In genomic region chr13:99057310-99057975, GRCh38 we compare ENCODE assay signal across 14 cellular contexts.
DNase-seq lines count a peak whose midpoint lies in the region; ATAC-seq and TF ChIP-seq lines count a peak whose summit lies in the region.
"Had no signal": no experiment of that assay in that cellular context is flagged by ENCODE, and none has a peak within 500 bp of the region (broad histone marks: within the 10 kb centered on the region; RNA-seq: fewer than 3 reads in every experiment).

No MANE protein-coding gene starts in this region.

- no peak for TF ChIP-seq CTCF in fibroblast of the aortic adventitia (IDR thresholded peaks at IDR 0.05; ENCODE audit: insufficient read depth, low read length)

- H3K36me3 ChIP-seq in aorta (ENCODE audit: control insufficient read depth in 1 of 2, insufficient read depth in 2 of 2, low read length in 1 of 2): no peaks in the 10 kb centered on the region
- H3K36me3 ChIP-seq: SJSA1 had no signal

- H3K27ac ChIP-seq in aorta (ENCODE audit: low read depth in 1 of 2, low read length in 2 of 2): no peak overlapping the region
- H3K27ac ChIP-seq: SJSA1 had no signal

- peak; percentile 42 for DNase-seq in GM03348 (ENCODE audit: low spot score)
- DNase-seq in fibroblast of the aortic adventitia (ENCODE audit: low read depth): peak; percentile 67
- DNase-seq in renal cortical epithelial cell (ENCODE audit: low read depth): peak; percentile 62
- no peak for DNase-seq in GM19240 (ENCODE audit: insufficient read length, low spot score)
- no peak for DNase-seq in SKM-1 (lab: John Stamatoyannopoulos, UW; ENCODE audit: unreplicated experiment)
- no peak for DNase-seq in aorta
- DNase-seq: effector memory CD4-positive, alpha-beta T cell; NCI-H1417 treated with DMSO at 0.1 percent for 48 hours; NCI-H748 treated with DMSO at 0.1 percent for 48 hours; posterior cingulate gyrus had no signal

- H3K4me1 ChIP-seq in aorta (ENCODE audit: control insufficient read depth in 1 of 2, insufficient read depth in 2 of 2, low read length in 2 of 2): no peaks in the 10 kb centered on the region

- H3K9me3 ChIP-seq in aorta (ENCODE audit: control insufficient read depth, low read length): no peaks in the 10 kb centered on the region
- H3K9me3 ChIP-seq: SJSA1 had no signal

- H3K27me3 ChIP-seq in aorta (ENCODE audit: control insufficient read depth in 1 of 2, insufficient read depth in 2 of 2, low read length in 1 of 2): no peaks in the 10 kb centered on the region
- H3K27me3 ChIP-seq: SJSA1 had no signal

- intact Hi-C loops in aorta (cut with DNase I): no loop called here

- no peak for ATAC-seq in SK-N-SH treated with all-trans-retinoic acid at 6 μM for 48 hours
- ATAC-seq in GM21723 (IDR thresholded peaks at IDR 0.05; ENCODE audit: unreplicated experiment): no peak
- ATAC-seq in aorta (ENCODE audit: low FRiP score): no peak
- ATAC-seq: HCT116 had no signal

- H3K4me3 ChIP-seq in fibroblast of the aortic adventitia (ENCODE audit: low read depth, low read length) (no peak overlapping the region), aorta (ENCODE audit: low read length in 2 of 2) (no peak overlapping the region)
- H3K4me3 ChIP-seq: SJSA1 had no signal

- WGBS in aorta, 2 donors: 91 to 93% methylated on average over 4 of the region's 4 CpGs

TF ChIP-seq in SK-N-SH treated with all-trans-retinoic acid at 6 μM for 48 hours, 23 proteins besides CTCF, POLR2A, EP300 and RAD21:
- TF ChIP-seq TCF4 (CRISPR knock-in tag; IDR thresholded peaks at IDR 0.05; ENCODE audit: borderline replicate concordance) (no peak), CSRNP3 (CRISPR knock-in tag; IDR thresholded peaks at IDR 0.05) (no peak), RARB (CRISPR knock-in tag; IDR thresholded peaks at IDR 0.05) (no peak), ESRRG (CRISPR knock-in tag; IDR thresholded peaks at IDR 0.05) (no peak), ISL1 (CRISPR knock-in tag; IDR thresholded peaks at IDR 0.05) (peak; percentile 21; the same call in 1 of the 2 replicates), ZFP3 (CRISPR knock-in tag; IDR thresholded peaks at IDR 0.05) (no peak), CREB5 (CRISPR knock-in tag; IDR thresholded peaks at IDR 0.05; ENCODE audit: low read depth) (no peak), ZNF565 (CRISPR knock-in tag; conservative IDR thresholded peaks at IDR 0.05; ENCODE audit: low read depth) (no peak)
- TF ChIP-seq, protein P1, sequence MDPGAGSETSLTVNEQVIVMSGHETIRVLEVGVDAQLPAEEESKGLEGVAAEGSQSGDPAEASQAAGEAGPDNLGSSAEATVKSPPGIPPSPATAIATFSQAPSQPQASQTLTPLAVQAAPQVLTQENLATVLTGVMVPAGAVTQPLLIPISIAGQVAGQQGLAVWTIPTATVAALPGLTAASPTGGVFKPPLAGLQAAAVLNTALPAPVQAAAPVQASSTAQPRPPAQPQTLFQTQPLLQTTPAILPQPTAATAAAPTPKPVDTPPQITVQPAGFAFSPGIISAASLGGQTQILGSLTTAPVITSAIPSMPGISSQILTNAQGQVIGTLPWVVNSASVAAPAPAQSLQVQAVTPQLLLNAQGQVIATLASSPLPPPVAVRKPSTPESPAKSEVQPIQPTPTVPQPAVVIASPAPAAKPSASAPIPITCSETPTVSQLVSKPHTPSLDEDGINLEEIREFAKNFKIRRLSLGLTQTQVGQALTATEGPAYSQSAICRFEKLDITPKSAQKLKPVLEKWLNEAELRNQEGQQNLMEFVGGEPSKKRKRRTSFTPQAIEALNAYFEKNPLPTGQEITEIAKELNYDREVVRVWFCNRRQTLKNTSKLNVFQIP (CRISPR knock-in tag; IDR thresholded peaks at IDR 0.05; ENCODE audit: borderline replicate concordance, low read depth): no peak

Comparison
In these comparisons a context has a peak if more than half of its experiments do, and no peak if none do; other contexts are left out.
1. DNase-seq: peak in GM03348 (single experiment), fibroblast of the aortic adventitia (single experiment) and renal cortical epithelial cell (single experiment); none in GM19240 (single experiment), SKM-1 (single experiment) and aorta (0 of 2).